ENCODE assay signal across 14 cellular contexts in genomic region chr5:95925939-95926338, GRCh38. TPM values are rescaled to one million over a fixed set of nuclear protein-coding genes. Genes with fewer than 3 reads are reported as not detected.
DNase-seq lines count a peak whose midpoint lies in the region; ATAC-seq, FAIRE-seq and TF ChIP-seq lines count a peak whose summit lies in the region.
"Had no signal": no experiment of that assay in that cellular context is flagged by ENCODE, and none has a peak within 500 bp of the region (broad histone marks: within the 10 kb centered on the region; RNA-seq: fewer than 3 reads in every experiment).

No MANE protein-coding gene starts in this region.

- no peak for FAIRE-seq in HepG2 (lab: Jason Lieb, UNC)
- FAIRE-seq: bronchial epithelial cell, frontal cortex had no signal

- BruUV-seq in HepG2 (replicated peaks; lab: Mats Ljungman, UMichigan), result no TSS peak

- peaks cover 94% of the 10 kb centered on the region for H3K79me2 ChIP-seq in HepG2 (ENCODE audit: insufficient read depth, low read length)

- H3K36me3 ChIP-seq in HepG2 (replicated peaks in 1 of 2; ENCODE audit: control insufficient read depth in 1 of 2, insufficient read depth in 2 of 2, low read length in 2 of 2), result peaks cover 6 to 32% of the 10 kb centered on the region in 2 experiments
- H3K36me3 ChIP-seq: SJCRH30 had no signal

- DNase-seq in HepG2 (ENCODE audit: low spot score) (no peak), right cardiac atrium (no peak), activated gamma-delta T cell (lab: John Stamatoyannopoulos, UW) (no peak), endothelial cell (ENCODE audit: low spot score) (no peak)
- DNase-seq: activated CD4-positive, alpha-beta T cell treated with anti-CD3 and anti-CD28 coated beads, Interleukin-2, amount 50 U/mL, for 4 hours; mesendoderm; NCI-H2081 treated with DMSO at 0.1 percent for 48 hours; SJCRH30 had no signal

- no peaks in the 10 kb centered on the region for H3K36me3 Mint-ChIP-seq in endothelial cell (ENCODE audit: low read depth, unreplicated experiment)

- no peak overlapping the region for H3K4me3 Mint-ChIP-seq in endothelial cell (ENCODE audit: unreplicated experiment)

- TF ChIP-seq EP300 in HepG2 (IDR thresholded peaks at IDR 0.05; ENCODE audit: low read depth in 2 of 2, low read length in 2 of 2) (no peak), HepG2 (CRISPR knock-in tag; IDR thresholded peaks at IDR 0.05; ENCODE audit: borderline replicate concordance) (no peak)

- H4K20me1 ChIP-seq in HepG2 (ENCODE audit: insufficient read depth, low read length), result peaks cover 93% of the 10 kb centered on the region

- H3K27ac ChIP-seq in HepG2 (ENCODE audit: extremely low read length, insufficient read depth, low read length) (peak overlapping the region; percentile 58), right cardiac atrium (ENCODE audit: low read length) (no peak overlapping the region)
- H3K27ac ChIP-seq: SJCRH30 had no signal

- in situ Hi-C loops in HepG2 (cut with HindIII; ENCODE audit: extremely low pct_ligation_motif_present, low pct_unique_long_range_greater_than_20kb), result no loop called here

- peaks cover 87% of the 10 kb centered on the region for H3K4me1 ChIP-seq in HepG2 (ENCODE audit: insufficient read depth, low read length)
- peaks cover 6% of the 10 kb centered on the region for H3K4me1 ChIP-seq in right cardiac atrium (ENCODE audit: control insufficient read depth, insufficient read depth, low read length)
- H3K4me1 ChIP-seq: SJCRH30 had no signal

- ATAC-seq in GM18907 (IDR thresholded peaks at IDR 0.05; ENCODE audit: unreplicated experiment) (peak; percentile 54), GM21529 (IDR thresholded peaks at IDR 0.05; ENCODE audit: unreplicated experiment) (peak; percentile 41), HG03139 (IDR thresholded peaks at IDR 0.05; ENCODE audit: unreplicated experiment) (peak; percentile 38), HepG2 (no peak), right cardiac atrium (no peak)

- TF ChIP-seq POLR2A in HepG2 (IDR thresholded peaks at IDR 0.05; ENCODE audit: insufficient read depth in 1 of 2, low read depth in 2 of 2, low read length in 2 of 2), result no peak

- POLR2A ChIA-PET in HepG2 (lab: Yijun Ruan, JAX), result interaction anchor here (1.0 kb wide), 1 partner anchor 9 kb away, joined by 3 read pairs; no protein-coding TSS in a partner anchor

- TF ChIP-seq CTCF in HepG2 (CRISPR knock-in tag; IDR thresholded peaks at IDR 0.05) (no peak), endothelial cell (IDR thresholded peaks at IDR 0.05; ENCODE audit: unreplicated experiment) (no peak)

- H3K9ac ChIP-seq in HepG2 (ENCODE audit: insufficient read depth, low read depth, low read length), result no peak overlapping the region

- intact Hi-C loops in HepG2 (cut with micrococcal nuclease; ENCODE audit: unreplicated experiment), result no loop called here
- intact Hi-C loops in right cardiac atrium (cut with DNase I), result no loop called here

- TF ChIP-seq RAD21 in HepG2 (CRISPR knock-in tag; IDR thresholded peaks at IDR 0.05), result no peak

- no peaks in the 10 kb centered on the region for H3K9me3 Mint-ChIP-seq in endothelial cell (ENCODE audit: unreplicated experiment)

- no peak overlapping the region for H3K27ac Mint-ChIP-seq in endothelial cell (ENCODE audit: unreplicated experiment)

- H2AFZ ChIP-seq in HepG2 (ENCODE audit: low read length), result no peak overlapping the region

- H3K4me1 Mint-ChIP-seq in endothelial cell (ENCODE audit: unreplicated experiment), result peaks cover 9% of the 10 kb centered on the region

- H3K27me3 ChIP-seq in HepG2 (ENCODE audit: control insufficient read depth in 1 of 2, insufficient read depth in 2 of 2, low read length in 2 of 2) (no peaks in the 10 kb centered on the region), right cardiac atrium (ENCODE audit: control insufficient read depth, insufficient read depth) (no peaks in the 10 kb centered on the region)
- H3K27me3 ChIP-seq: SJCRH30 had no signal

- no peak overlapping the region for H3K4me3 ChIP-seq in HepG2 (replicated peaks in 1 of 3; ENCODE audit: insufficient read depth in 1 of 3, low read depth in 2 of 3, low read length in 3 of 3)
- no peak overlapping the region for H3K4me3 ChIP-seq in right cardiac atrium (ENCODE audit: low read length)
- H3K4me3 ChIP-seq: SJCRH30, smooth muscle cell had no signal

- CTCF ChIA-PET in HepG2 (lab: Yijun Ruan, JAX; ENCODE audit: low intra/inter-chr PET ratio, low total read pairs), result no interaction called here

- peaks cover 5% of the 10 kb centered on the region for H3K27me3 Mint-ChIP-seq in endothelial cell (ENCODE audit: unreplicated experiment)

- no peak overlapping the region for H3K4me2 ChIP-seq in HepG2 (ENCODE audit: low read depth, low read length)
- H3K4me2 ChIP-seq: smooth muscle cell had no signal

- H3K9me3 ChIP-seq in HepG2 (ENCODE audit: low read length) (no peaks in the 10 kb centered on the region), right cardiac atrium (ENCODE audit: control insufficient read depth, low read length) (no peaks in the 10 kb centered on the region)
- H3K9me3 ChIP-seq: SJCRH30 had no signal

TF ChIP-seq in HepG2, 621 proteins besides CTCF, POLR2A, EP300 and RAD21 (continues in another document):
- TF ChIP-seq AGO1 (IDR thresholded peaks at IDR 0.05; ENCODE audit: low read depth, low read length, poor library complexity, severe bottlenecking), result no peak
- no peak for TF ChIP-seq MLX (CRISPR knock-in tag; IDR thresholded peaks at IDR 0.05)
- no peak for TF ChIP-seq KLF16 (CRISPR knock-in tag; IDR thresholded peaks at IDR 0.05)
- TF ChIP-seq THRA (CRISPR knock-in tag; IDR thresholded peaks at IDR 0.05; ENCODE audit: borderline replicate concordance), result no peak
- TF ChIP-seq MIER2 (CRISPR knock-in tag; IDR thresholded peaks at IDR 0.05), result no peak
- no peak for TF ChIP-seq CREB3 (CRISPR knock-in tag; IDR thresholded peaks at IDR 0.05)
- TF ChIP-seq ZFP1 (CRISPR knock-in tag; IDR thresholded peaks at IDR 0.05), result no peak
- no peak for TF ChIP-seq ZNF350 (CRISPR knock-in tag; IDR thresholded peaks at IDR 0.05; ENCODE audit: borderline replicate concordance, low read depth)
- TF ChIP-seq ZKSCAN8 (CRISPR knock-in tag; IDR thresholded peaks at IDR 0.05; ENCODE audit: borderline replicate concordance), result no peak
- TF ChIP-seq SOX6 (IDR thresholded peaks at IDR 0.05), result no peak
- TF ChIP-seq SOX6 (CRISPR knock-in tag; IDR thresholded peaks at IDR 0.05), result no peak
- no peak for TF ChIP-seq SCMH1 (CRISPR knock-in tag; IDR thresholded peaks at IDR 0.05; ENCODE audit: borderline replicate concordance)
- no peak for TF ChIP-seq ZNF713 (CRISPR knock-in tag; IDR thresholded peaks at IDR 0.05)

RNA-seq across cellular contexts. Expression of gene ELL2, which starts 35.7 kb away (rescaled TPM):
- total RNA-seq in HepG2 (2016; rRNA removed; fragmentation: Illumina TruSeq; extraction: Trizol) (64.5 and 78.9 TPM in 2 replicates), right cardiac atrium (10 to 100 TPM; 31.3 to 75.9 (median 33.1) TPM), endothelial cell (ENCODE audit: unreplicated experiment) (21.6 TPM)
- 19.2 and 20.4 TPM in 2 replicates for total RNA-seq in HepG2 (2016; cell fraction: cytosol; rRNA removed; fragmentation: Illumina TruSeq; extraction: Trizol; ENCODE audit: low read depth)
- total RNA-seq in HepG2 (2016; cell fraction: insoluble cytoplasmic fraction; rRNA removed; fragmentation: Illumina TruSeq; extraction: Trizol), result 69.3 and 74.8 TPM in 2 replicates
- 73.2 and 75.4 TPM in 2 replicates for total RNA-seq in HepG2 (2016; cell fraction: membrane; rRNA removed; fragmentation: Illumina TruSeq; extraction: Trizol)
- 121 and 123 TPM in 2 replicates for total RNA-seq in HepG2 (2016; cell fraction: nucleus; rRNA removed; fragmentation: Illumina TruSeq; extraction: Trizol)
- polyA plus RNA-seq in HepG2 (2011; rRNA removed) (75.7 and 97.1 TPM in 2 replicates), right cardiac atrium (16.7 TPM)
- polyA plus RNA-seq in HepG2 (2011; cell fraction: cytosol; rRNA removed), result 40.8 and 54.3 TPM in 2 replicates
- 68.9 and 74.9 TPM in 2 replicates for polyA plus RNA-seq in HepG2 (2011; cell fraction: nucleus; rRNA removed)
- 87.7 and 101 TPM in 2 replicates for polyA plus RNA-seq in HepG2 (2012)
- 13.4 and 15.1 TPM in 2 replicates for polyA plus RNA-seq in HepG2 (2016; cell fraction: cytosol; fragmentation: Illumina TruSeq; extraction: Trizol; ENCODE audit: low read depth)
- 81.1 and 83.2 TPM in 2 replicates for polyA plus RNA-seq in HepG2 (2016; cell fraction: insoluble cytoplasmic fraction; fragmentation: Illumina TruSeq; extraction: Trizol; ENCODE audit: low read depth)
- polyA plus RNA-seq in HepG2 (2016; cell fraction: membrane; fragmentation: Illumina TruSeq; extraction: Trizol; ENCODE audit: low read depth), result 49.0 and 50.1 TPM in 2 replicates
- polyA plus RNA-seq in HepG2 (2016; cell fraction: nucleus; fragmentation: Illumina TruSeq; extraction: Trizol; ENCODE audit: insufficient read depth, low read depth), result 115 and 124 TPM in 2 replicates
- 37.6 and 93.4 TPM in 2 replicates for polyA minus RNA-seq in HepG2 (2011; rRNA and poly(A)+ RNA removed; ENCODE audit: low replicate concordance)
- 82.9 and 96.7 TPM in 2 replicates for polyA minus RNA-seq in HepG2 (2011; cell fraction: cytosol; rRNA and poly(A)+ RNA removed)
- polyA minus RNA-seq in HepG2 (2011; cell fraction: nucleus; rRNA and poly(A)+ RNA removed), result 685 and 799 TPM in 2 replicates

Comparison
In these comparisons a context has a peak if more than half of its experiments do, and no peak if none do; other contexts are left out.
1. ATAC-seq: peak in GM18907 (single experiment), GM21529 (single experiment) and HG03139 (single experiment); none in HepG2 (single experiment) and right cardiac atrium (0 of 2).